In the genomic region with DNA sequence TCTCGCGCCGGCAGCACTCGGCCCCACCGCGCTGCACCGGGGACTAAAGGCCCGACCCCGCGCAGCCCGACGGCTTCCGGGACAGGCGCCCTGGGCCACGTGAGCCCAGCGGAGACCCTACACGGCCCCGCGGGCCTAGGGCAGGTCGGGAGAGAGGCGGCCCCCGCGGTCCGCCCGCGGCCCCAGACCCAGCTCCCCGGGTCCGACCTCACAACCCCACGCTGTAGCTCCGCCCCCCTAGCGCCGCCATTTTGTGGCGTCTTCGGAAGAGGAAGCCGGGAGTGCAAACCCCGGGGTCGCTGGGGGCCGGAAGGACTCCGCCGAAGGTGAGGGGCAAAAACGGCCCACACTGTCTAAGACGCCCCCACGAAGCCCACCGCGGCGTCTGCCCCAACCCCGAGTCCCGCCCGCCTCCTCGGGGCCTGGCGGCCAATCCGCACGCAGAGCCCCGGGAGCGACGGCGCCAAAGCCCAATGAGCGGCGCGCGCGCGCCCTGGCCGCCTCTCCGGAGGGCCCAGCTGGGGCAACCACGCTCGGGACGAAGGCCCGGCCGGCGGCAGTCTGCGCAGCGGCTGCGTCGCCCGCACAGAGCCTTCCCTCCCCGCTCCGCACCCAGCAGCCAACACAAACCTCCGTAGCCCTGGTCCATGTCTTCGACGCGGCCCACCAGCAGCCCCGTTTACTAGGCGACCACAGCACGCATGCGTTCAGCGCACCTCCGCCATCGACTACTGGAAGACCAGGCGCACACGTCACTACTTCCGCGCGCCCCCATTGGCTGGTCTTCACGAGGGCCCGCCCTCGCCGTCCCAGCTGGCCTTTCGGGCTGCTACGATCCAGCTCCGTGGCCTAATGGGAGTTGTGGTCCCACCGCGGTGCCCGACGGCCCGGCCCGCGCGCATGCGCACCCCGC, we compare ENCODE assay signal across 8 cellular contexts. TPM values are rescaled to one million over a fixed set of nuclear protein-coding genes. Genes with fewer than 3 reads are reported as not detected.
DNase-seq lines count a peak whose midpoint lies in the region; ATAC-seq and TF ChIP-seq lines count a peak whose summit lies in the region.

Gene AKAP8, minus strand, starts transcription at position 705 of the 913 bp plus-strand sequence. Its CDS starts 56 bp downstream, at position 649.

- H3K4me3 ChIP-seq in left ventricle myocardium inferior (peak within 1 kb of the TSS; percentile 97), upper lobe of right lung (peak within 1 kb of the TSS; percentile 100)

- DNase-seq in NCI-H187 (lab: John Stamatoyannopoulos, UW): peak; percentile 82 to 94
- peak; percentile 96 to 98 (median 96) for DNase-seq in T-helper 17 cell
- peak; percentile 82 to 99 (median 96) for DNase-seq in amygdala (lab: John Stamatoyannopoulos, UW)
- peak; percentile 99 for DNase-seq in left ventricle myocardium inferior
- peak; percentile 96 for DNase-seq in progenitor cell of endocrine pancreas (ENCODE audit: low spot score, unreplicated experiment)
- peak; percentile 99 for DNase-seq in upper lobe of right lung

- intact Hi-C loops in left ventricle myocardium inferior (cut with micrococcal nuclease) (loop anchor here (10.0 kb wide), 1 partner anchor 115 kb away; no protein-coding TSS in a partner anchor), upper lobe of right lung (cut with DNase I) (no loop called here)

- ATAC-seq in GM18502 (IDR thresholded peaks at IDR 0.05; ENCODE audit: poor library complexity, unreplicated experiment) (peak; percentile 78), HG02943 (IDR thresholded peaks at IDR 0.05; ENCODE audit: low read depth, unreplicated experiment) (peak; percentile 82), T-helper 17 cell (peak; percentile 93), upper lobe of right lung (peak; percentile 97)

- H3K36me3 ChIP-seq in left ventricle myocardium inferior (peaks cover under 1% of the 10 kb centered on the region), upper lobe of right lung (no peaks in the 10 kb centered on the region)

- no peaks in the 10 kb centered on the region for H3K27me3 Mint-ChIP-seq in T-helper 17 cell
- H3K27me3 Mint-ChIP-seq in progenitor cell of endocrine pancreas: no peaks in the 10 kb centered on the region

- H3K9me3 ChIP-seq in T-helper 17 cell (ENCODE audit: control insufficient read depth, low read length, poor library complexity, severe bottlenecking): no peaks in the 10 kb centered on the region
- no peaks in the 10 kb centered on the region for H3K9me3 ChIP-seq in left ventricle myocardium inferior (replicated peaks)
- no peaks in the 10 kb centered on the region for H3K9me3 ChIP-seq in upper lobe of right lung

- H3K27ac Mint-ChIP-seq in T-helper 17 cell: peak within 1 kb of the TSS; percentile 93
- peak within 1 kb of the TSS; percentile 100 for H3K27ac Mint-ChIP-seq in progenitor cell of endocrine pancreas

- H3K4me1 ChIP-seq in left ventricle myocardium inferior (peaks cover 65% of the 10 kb centered on the region), upper lobe of right lung (peaks cover 40% of the 10 kb centered on the region)

- no peaks in the 10 kb centered on the region for H3K9me3 Mint-ChIP-seq in progenitor cell of endocrine pancreas (ENCODE audit: low read depth)

- TF ChIP-seq CTCF in left ventricle myocardium inferior (IDR thresholded peaks at IDR 0.05; ENCODE audit: borderline replicate concordance) (no peak), progenitor cell of endocrine pancreas (IDR thresholded peaks at IDR 0.05; ENCODE audit: unreplicated experiment) (no peak), upper lobe of right lung (IDR thresholded peaks at IDR 0.05) (no peak)

- H3K27ac ChIP-seq in left ventricle myocardium inferior (replicated peaks) (peak within 1 kb of the TSS; percentile 98), upper lobe of right lung (peak within 1 kb of the TSS; percentile 98)

- H3K27me3 ChIP-seq in left ventricle myocardium inferior (ENCODE audit: low read depth) (no peaks in the 10 kb centered on the region), upper lobe of right lung (no peaks in the 10 kb centered on the region)

- H3K4me3 Mint-ChIP-seq in T-helper 17 cell (peak within 1 kb of the TSS; percentile 97), progenitor cell of endocrine pancreas (ENCODE audit: low read depth) (peak within 1 kb of the TSS; percentile 98)

- H3K36me3 Mint-ChIP-seq in T-helper 17 cell (ENCODE audit: low read depth): peaks cover 6% of the 10 kb centered on the region
- H3K36me3 Mint-ChIP-seq in progenitor cell of endocrine pancreas (ENCODE audit: insufficient read depth): peaks cover 3% of the 10 kb centered on the region

- H3K4me1 Mint-ChIP-seq in T-helper 17 cell: peaks cover 28% of the 10 kb centered on the region
- H3K4me1 Mint-ChIP-seq in progenitor cell of endocrine pancreas (ENCODE audit: low read depth): peaks cover 27% of the 10 kb centered on the region

RNA-seq across cellular contexts. Expression of gene AKAP8, which starts in this region (rescaled TPM):
- total RNA-seq in T-helper 17 cell (10 to 100 TPM; 87.6 to 90.2 TPM), left ventricle myocardium inferior (21.8 TPM), progenitor cell of endocrine pancreas (44.0 and 51.9 TPM in 2 replicates), upper lobe of right lung (31.0 TPM)

Comparison
In these comparisons a context has a peak if more than half of its experiments do, and no peak if none do; other contexts are left out.
1. Peak in every context shown above with its lines: DNase-seq, ATAC-seq, H3K4me3 ChIP-seq and H3K27ac ChIP-seq.